In genomic region chr2:158464426-158465281, GRCh38 we compare ENCODE assay signal across 8 cellular contexts. TPM values are rescaled to one million over a fixed set of nuclear protein-coding genes. Genes with fewer than 3 reads are reported as not detected.
A peak's percentile ranks its signal among the peaks of the same experiment; 100 is the strongest.
DNase-seq lines count a peak whose midpoint lies in the region; ATAC-seq and TF ChIP-seq lines count a peak whose summit lies in the region.

No MANE protein-coding gene starts in this region.

- H3F3A ChIP-seq in GM23248 (ENCODE audit: insufficient read depth) = no peaks in the 10 kb centered on the region

- peak; percentile 42 for DNase-seq in NCI-H82 (lab: John Stamatoyannopoulos, UW)
- DNase-seq in NCI-H82 treated with DMSO at 0.1 percent for 48 hours (lab: John Stamatoyannopoulos, UW; ENCODE audit: unreplicated experiment) = no peak
- peak; percentile 35 for DNase-seq in GM23248
- DNase-seq in NCI-H1436 (lab: John Stamatoyannopoulos, UW) = peak; percentile 39
- no peak for DNase-seq in central memory CD8-positive, alpha-beta T cell (ENCODE audit: low spot score in 2 of 2)
- no peak for DNase-seq in psoas muscle
- DNase-seq in activated CD4-positive, alpha-beta T cell treated with anti-CD3 and anti-CD28 coated beads for 48 hours = no peak

- peak; percentile 33 for TF ChIP-seq CTCF in psoas muscle (IDR thresholded peaks at IDR 0.05)

- no peaks in the 10 kb centered on the region for H3K9me2 ChIP-seq in GM23248 (ENCODE audit: insufficient read depth)

- H3K79me2 ChIP-seq in GM23248 (ENCODE audit: insufficient read depth) = peaks cover 99% of the 10 kb centered on the region

- peak; percentile 58 for ATAC-seq in central memory CD8-positive, alpha-beta T cell (replicated peaks; ENCODE audit: extremely low read depth, poor library complexity, severe bottlenecking)
- ATAC-seq in psoas muscle = no peak
- no peak for ATAC-seq in HG03097 (IDR thresholded peaks at IDR 0.05; ENCODE audit: low FRiP score, unreplicated experiment)

- no peaks in the 10 kb centered on the region for H3K27me3 Mint-ChIP-seq in central memory CD8-positive, alpha-beta T cell

- no peak overlapping the region for H2AFZ ChIP-seq in GM23248

- 65 to 74% methylated on average over 4 of the region's 4 CpGs for WGBS in GM23248 (ENCODE audit: low coverage in 1 of 2, low lambda C conversion rate in 2 of 2, missing lambda C conversion rate in 2 of 2), 2 experiments
- WGBS in psoas muscle, 3 donors = 83 to 86% (median 84%) methylated on average over 4 of the region's 4 CpGs

- H3K27me3 ChIP-seq in GM23248 (replicated peaks; ENCODE audit: insufficient read depth) (no peaks in the 10 kb centered on the region), psoas muscle (ENCODE audit: insufficient read depth in 3 of 3, low read length in 2 of 3) (no peaks in the 10 kb centered on the region)

- H3K9ac ChIP-seq in GM23248 = no peak overlapping the region

- H3K4me1 ChIP-seq in GM23248 (ENCODE audit: insufficient read depth) (peaks cover 15% of the 10 kb centered on the region), psoas muscle (peaks cover 16% of the 10 kb centered on the region)

- H3K36me3 Mint-ChIP-seq in central memory CD8-positive, alpha-beta T cell (ENCODE audit: insufficient read depth) = no peaks in the 10 kb centered on the region

- no peaks in the 10 kb centered on the region for H3K36me3 ChIP-seq in GM23248 (ENCODE audit: low read depth)
- no peaks in the 10 kb centered on the region for H3K36me3 ChIP-seq in psoas muscle (ENCODE audit: insufficient read depth in 1 of 2, low read depth in 1 of 2)

- H3K27ac ChIP-seq in GM23248 (no peak overlapping the region), psoas muscle (no peak overlapping the region)

- intact Hi-C loops in psoas muscle (cut with DNase I) = no loop called here

- peaks cover 5% of the 10 kb centered on the region for H3K4me1 Mint-ChIP-seq in central memory CD8-positive, alpha-beta T cell

- H3K4me3 Mint-ChIP-seq in central memory CD8-positive, alpha-beta T cell = no peak overlapping the region

- H4K20me1 ChIP-seq in GM23248 (ENCODE audit: insufficient read depth) = peaks cover 10% of the 10 kb centered on the region; the same call in 1 of the 2 replicates

- no peak overlapping the region for H3K27ac Mint-ChIP-seq in central memory CD8-positive, alpha-beta T cell (ENCODE audit: low read depth)

- no peak overlapping the region for H3K4me2 ChIP-seq in GM23248 (ENCODE audit: unreplicated experiment)

- H3K9me3 ChIP-seq in GM23248 (ENCODE audit: low read depth) (no peaks in the 10 kb centered on the region), psoas muscle (no peaks in the 10 kb centered on the region)

- H3K4me3 ChIP-seq in GM23248 (no peak overlapping the region), psoas muscle (no peak overlapping the region)

- in situ Hi-C loops in GM23248 (cut with MboI) = loop anchor here (25.0 kb wide), 1 partner anchor 427 kb away; no protein-coding TSS in a partner anchor

- H3K9me3 Mint-ChIP-seq in central memory CD8-positive, alpha-beta T cell = no peaks in the 10 kb centered on the region

RNA-seq across cellular contexts. Expression of gene PKP4, which starts 7.9 kb away (rescaled TPM):
- 27.7 and 32.2 TPM in 2 replicates for total RNA-seq in GM23248 (2014; rRNA removed; shearing (Covaris generic))
- polyA plus RNA-seq in GM23248 (2016; fragmentation: Nextera tagmentation; extraction: Ambion mirVana) = 5.8 and 7.6 TPM in 2 replicates
- total RNA-seq in psoas muscle = 10 to 100 TPM; 18.0 to 23.8 (median 21.0) TPM
- 10 to 100 TPM in 1 of 3 donors, 1 to 10 TPM in 2; 6.8 to 17.7 (median 9.8) TPM for polyA plus RNA-seq in psoas muscle

RNA-seq across cellular contexts. Expression of gene CCDC148, which starts 8.1 kb away (rescaled TPM):
- 0.13 and 0.86 TPM in 2 replicates for total RNA-seq in GM23248 (2014; rRNA removed; shearing (Covaris generic))
- 0.51 and 0.64 TPM in 2 replicates for polyA plus RNA-seq in GM23248 (2016; fragmentation: Nextera tagmentation; extraction: Ambion mirVana)
- total RNA-seq in psoas muscle = not detected
- under 1 TPM in 1 of 3 donors, not detected in 2; 0.10 TPM for polyA plus RNA-seq in psoas muscle

Comparison
In these comparisons a context has a peak if more than half of its experiments do, and no peak if none do; other contexts are left out.
1. DNase-seq: peak in NCI-H82 (single experiment), GM23248 (single experiment) and NCI-H1436 (single experiment); none in NCI-H82 treated with DMSO at 0.1 percent for 48 hours (single experiment), central memory CD8-positive, alpha-beta T cell (0 of 2), psoas muscle (0 of 2) and activated CD4-positive, alpha-beta T cell treated with anti-CD3 and anti-CD28 coated beads for 48 hours (single experiment).